ENCODE assay signal across 2 cellular contexts in the genomic region with DNA sequence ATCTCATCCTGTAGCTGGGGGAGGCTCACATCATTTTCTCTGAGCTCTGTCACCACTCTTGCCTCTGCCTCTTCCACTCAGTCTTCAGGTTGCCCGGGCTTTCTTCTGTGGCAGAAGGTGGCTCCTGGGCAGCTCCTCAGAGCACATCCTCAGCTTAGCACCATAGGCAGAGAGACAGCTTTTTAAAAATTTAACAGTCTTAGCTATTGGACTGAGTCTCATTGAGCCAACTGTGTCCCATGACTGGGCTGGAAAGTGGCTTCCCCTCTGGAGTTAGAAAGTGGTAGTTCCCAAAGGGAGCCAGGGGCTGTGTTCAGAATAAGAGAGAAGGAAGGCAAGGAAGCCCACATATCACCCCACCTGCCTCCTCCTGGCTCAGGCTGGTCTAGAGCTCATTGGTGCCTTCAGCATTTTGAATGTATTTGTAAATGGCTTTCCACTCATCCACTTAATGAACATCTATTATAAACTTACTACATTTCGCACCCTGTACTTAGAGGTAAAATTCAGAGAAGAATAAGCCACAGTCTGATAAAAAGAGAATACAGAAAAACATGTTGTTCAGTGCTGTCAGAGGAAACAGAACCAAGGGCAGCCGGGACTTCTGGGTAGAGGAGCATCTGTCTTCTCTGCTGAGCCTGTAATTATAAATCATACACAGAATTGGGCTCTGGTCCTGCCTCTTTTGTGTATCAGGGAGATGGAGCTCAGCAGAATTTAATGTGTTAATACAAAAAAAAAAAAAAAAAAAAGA.
TF ChIP-seq lines count a peak whose summit lies in the region.

No MANE protein-coding gene starts in this region.

TF ChIP-seq in HEK293, 187 proteins besides CTCF, POLR2A, EP300 and RAD21 (continued from another document):
- TF ChIP-seq, protein P1, sequence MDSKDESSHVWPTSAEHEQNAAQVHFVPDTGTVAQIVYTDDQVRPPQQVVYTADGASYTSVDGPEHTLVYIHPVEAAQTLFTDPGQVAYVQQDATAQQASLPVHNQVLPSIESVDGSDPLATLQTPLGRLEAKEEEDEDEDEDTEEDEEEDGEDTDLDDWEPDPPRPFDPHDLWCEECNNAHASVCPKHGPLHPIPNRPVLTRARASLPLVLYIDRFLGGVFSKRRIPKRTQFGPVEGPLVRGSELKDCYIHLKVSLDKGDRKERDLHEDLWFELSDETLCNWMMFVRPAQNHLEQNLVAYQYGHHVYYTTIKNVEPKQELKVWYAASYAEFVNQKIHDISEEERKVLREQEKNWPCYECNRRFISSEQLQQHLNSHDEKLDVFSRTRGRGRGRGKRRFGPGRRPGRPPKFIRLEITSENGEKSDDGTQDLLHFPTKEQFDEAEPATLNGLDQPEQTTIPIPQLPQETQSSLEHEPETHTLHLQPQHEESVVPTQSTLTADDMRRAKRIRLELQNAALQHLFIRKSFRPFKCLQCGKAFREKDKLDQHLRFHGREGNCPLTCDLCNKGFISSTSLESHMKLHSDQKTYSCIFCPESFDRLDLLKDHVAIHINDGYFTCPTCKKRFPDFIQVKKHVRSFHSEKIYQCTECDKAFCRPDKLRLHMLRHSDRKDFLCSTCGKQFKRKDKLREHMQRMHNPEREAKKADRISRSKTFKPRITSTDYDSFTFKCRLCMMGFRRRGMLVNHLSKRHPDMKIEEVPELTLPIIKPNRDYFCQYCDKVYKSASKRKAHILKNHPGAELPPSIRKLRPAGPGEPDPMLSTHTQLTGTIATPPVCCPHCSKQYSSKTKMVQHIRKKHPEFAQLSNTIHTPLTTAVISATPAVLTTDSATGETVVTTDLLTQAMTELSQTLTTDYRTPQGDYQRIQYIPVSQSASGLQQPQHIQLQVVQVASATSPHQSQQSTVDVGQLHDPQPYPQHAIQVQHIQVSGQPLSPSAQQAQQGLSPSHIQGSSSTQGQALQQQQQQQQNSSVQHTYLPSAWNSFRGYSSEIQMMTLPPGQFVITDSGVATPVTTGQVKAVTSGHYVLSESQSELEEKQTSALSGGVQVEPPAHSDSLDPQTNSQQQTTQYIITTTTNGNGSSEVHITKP (tag by site-specific recombination; IDR thresholded peaks at IDR 0.05), result peak; percentile 91
- TF ChIP-seq ZNF664 (tag by site-specific recombination; IDR thresholded peaks at IDR 0.05), result peak; percentile 28; the same call in 1 of the 2 replicates
- TF ChIP-seq ZNF239 (tag by site-specific recombination; IDR thresholded peaks at IDR 0.05), result no peak
- no peak for TF ChIP-seq ZNF169 (tag by site-specific recombination; IDR thresholded peaks at IDR 0.05)
- TF ChIP-seq YY1 (tag by site-specific recombination; IDR thresholded peaks at IDR 0.05), result no peak
TF ChIP-seq in HEK293: peak in this region for 3.

TF ChIP-seq in K562, 482 proteins besides CTCF, POLR2A, EP300 and RAD21 (continued from another document and continues in another):
- TF ChIP-seq, protein P2, sequence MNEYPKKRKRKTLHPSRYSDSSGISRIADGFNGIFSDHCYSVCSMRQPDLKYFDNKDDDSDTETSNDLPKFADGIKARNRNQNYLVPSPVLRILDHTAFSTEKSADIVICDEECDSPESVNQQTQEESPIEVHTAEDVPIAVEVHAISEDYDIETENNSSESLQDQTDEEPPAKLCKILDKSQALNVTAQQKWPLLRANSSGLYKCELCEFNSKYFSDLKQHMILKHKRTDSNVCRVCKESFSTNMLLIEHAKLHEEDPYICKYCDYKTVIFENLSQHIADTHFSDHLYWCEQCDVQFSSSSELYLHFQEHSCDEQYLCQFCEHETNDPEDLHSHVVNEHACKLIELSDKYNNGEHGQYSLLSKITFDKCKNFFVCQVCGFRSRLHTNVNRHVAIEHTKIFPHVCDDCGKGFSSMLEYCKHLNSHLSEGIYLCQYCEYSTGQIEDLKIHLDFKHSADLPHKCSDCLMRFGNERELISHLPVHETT (CRISPR knock-in tag; conservative IDR thresholded peaks at IDR 0.05 in 1 of 2, IDR thresholded peaks at IDR 0.05 in 1 of 2), result 0 out of 4 replicates have a peak, but pooled peaks of 1 of the 2 experiments have one; percentile 17
- TF ChIP-seq, protein P3, sequence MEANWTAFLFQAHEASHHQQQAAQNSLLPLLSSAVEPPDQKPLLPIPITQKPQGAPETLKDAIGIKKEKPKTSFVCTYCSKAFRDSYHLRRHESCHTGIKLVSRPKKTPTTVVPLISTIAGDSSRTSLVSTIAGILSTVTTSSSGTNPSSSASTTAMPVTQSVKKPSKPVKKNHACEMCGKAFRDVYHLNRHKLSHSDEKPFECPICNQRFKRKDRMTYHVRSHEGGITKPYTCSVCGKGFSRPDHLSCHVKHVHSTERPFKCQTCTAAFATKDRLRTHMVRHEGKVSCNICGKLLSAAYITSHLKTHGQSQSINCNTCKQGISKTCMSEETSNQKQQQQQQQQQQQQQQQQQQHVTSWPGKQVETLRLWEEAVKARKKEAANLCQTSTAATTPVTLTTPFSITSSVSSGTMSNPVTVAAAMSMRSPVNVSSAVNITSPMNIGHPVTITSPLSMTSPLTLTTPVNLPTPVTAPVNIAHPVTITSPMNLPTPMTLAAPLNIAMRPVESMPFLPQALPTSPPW (CRISPR knock-in tag; IDR thresholded peaks at IDR 0.05), result peak; percentile 40; the same call in 1 of the 2 replicates
- TF ChIP-seq MEIS2 (IDR thresholded peaks at IDR 0.05; ENCODE audit: partially characterized antibody), result peak; percentile 19
- TF ChIP-seq, protein P4, sequence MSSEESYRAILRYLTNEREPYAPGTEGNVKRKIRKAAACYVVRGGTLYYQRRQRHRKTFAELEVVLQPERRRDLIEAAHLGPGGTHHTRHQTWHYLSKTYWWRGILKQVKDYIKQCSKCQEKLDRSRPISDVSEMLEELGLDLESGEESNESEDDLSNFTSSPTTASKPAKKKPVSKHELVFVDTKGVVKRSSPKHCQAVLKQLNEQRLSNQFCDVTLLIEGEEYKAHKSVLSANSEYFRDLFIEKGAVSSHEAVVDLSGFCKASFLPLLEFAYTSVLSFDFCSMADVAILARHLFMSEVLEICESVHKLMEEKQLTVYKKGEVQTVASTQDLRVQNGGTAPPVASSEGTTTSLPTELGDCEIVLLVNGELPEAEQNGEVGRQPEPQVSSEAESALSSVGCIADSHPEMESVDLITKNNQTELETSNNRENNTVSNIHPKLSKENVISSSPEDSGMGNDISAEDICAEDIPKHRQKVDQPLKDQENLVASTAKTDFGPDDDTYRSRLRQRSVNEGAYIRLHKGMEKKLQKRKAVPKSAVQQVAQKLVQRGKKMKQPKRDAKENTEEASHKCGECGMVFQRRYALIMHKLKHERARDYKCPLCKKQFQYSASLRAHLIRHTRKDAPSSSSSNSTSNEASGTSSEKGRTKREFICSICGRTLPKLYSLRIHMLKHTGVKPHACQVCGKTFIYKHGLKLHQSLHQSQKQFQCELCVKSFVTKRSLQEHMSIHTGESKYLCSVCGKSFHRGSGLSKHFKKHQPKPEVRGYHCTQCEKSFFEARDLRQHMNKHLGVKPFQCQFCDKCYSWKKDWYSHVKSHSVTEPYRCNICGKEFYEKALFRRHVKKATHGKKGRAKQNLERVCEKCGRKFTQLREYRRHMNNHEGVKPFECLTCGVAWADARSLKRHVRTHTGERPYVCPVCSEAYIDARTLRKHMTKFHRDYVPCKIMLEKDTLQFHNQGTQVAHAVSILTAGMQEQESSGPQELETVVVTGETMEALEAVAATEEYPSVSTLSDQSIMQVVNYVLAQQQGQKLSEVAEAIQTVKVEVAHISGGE (CRISPR knock-in tag; IDR thresholded peaks at IDR 0.05), result 0 out of 6 replicates have a peak, but pooled peaks of 1 of the 3 experiments have one; percentile 43
- TF ChIP-seq, protein P1 (IDR thresholded peaks at IDR 0.05; ENCODE audit: partially characterized antibody), result peak; percentile 98
- no peak for TF ChIP-seq NCOA4 (IDR thresholded peaks at IDR 0.05; ENCODE audit: partially characterized antibody)
- peak; percentile 53; the same call in 1 of the 2 replicates for TF ChIP-seq ZNF41 (CRISPR knock-in tag; conservative IDR thresholded peaks at IDR 0.05)
- peak; percentile 61; the same call in 1 of the 2 replicates for TF ChIP-seq ZNF766 (CRISPR knock-in tag; conservative IDR thresholded peaks at IDR 0.05)
- no peak for TF ChIP-seq ZNF507 (tag; conservative IDR thresholded peaks at IDR 0.05)
- TF ChIP-seq CEBPG (CRISPR knock-in tag; IDR thresholded peaks at IDR 0.05), result no peak
- TF ChIP-seq CEBPG (tag; conservative IDR thresholded peaks at IDR 0.05 in 1 of 2, IDR thresholded peaks at IDR 0.05 in 1 of 2), result no peak
- TF ChIP-seq, protein P5, sequence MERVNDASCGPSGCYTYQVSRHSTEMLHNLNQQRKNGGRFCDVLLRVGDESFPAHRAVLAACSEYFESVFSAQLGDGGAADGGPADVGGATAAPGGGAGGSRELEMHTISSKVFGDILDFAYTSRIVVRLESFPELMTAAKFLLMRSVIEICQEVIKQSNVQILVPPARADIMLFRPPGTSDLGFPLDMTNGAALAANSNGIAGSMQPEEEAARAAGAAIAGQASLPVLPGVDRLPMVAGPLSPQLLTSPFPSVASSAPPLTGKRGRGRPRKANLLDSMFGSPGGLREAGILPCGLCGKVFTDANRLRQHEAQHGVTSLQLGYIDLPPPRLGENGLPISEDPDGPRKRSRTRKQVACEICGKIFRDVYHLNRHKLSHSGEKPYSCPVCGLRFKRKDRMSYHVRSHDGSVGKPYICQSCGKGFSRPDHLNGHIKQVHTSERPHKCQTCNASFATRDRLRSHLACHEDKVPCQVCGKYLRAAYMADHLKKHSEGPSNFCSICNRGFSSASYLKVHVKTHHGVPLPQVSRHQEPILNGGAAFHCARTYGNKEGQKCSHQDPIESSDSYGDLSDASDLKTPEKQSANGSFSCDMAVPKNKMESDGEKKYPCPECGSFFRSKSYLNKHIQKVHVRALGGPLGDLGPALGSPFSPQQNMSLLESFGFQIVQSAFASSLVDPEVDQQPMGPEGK (CRISPR knock-in tag; IDR thresholded peaks at IDR 0.05; ENCODE audit: borderline replicate concordance), result 0 out of 2 replicates have a peak, but pooled peaks have one; percentile 31
- TF ChIP-seq MAFG (tag; conservative IDR thresholded peaks at IDR 0.05), result 0 out of 2 replicates have a peak, but pooled peaks have one; percentile 24
- TF ChIP-seq SIX5 (IDR thresholded peaks at IDR 0.05; ENCODE audit: borderline replicate concordance in 1 of 2, insufficient read depth in 1 of 2, low read depth in 1 of 2, low read length in 2 of 2), result no peak
- peak in 1 of 2 experiments; percentile 84; a peak in 2 of 4 replicates for TF ChIP-seq FOXK2 (conservative IDR thresholded peaks at IDR 0.05 in 1 of 2, IDR thresholded peaks at IDR 0.05 in 1 of 2; ENCODE audit: low read depth in 2 of 2)
- peak in 1 of 2 experiments; percentile 89; a peak in 1 of 4 replicates for TF ChIP-seq NONO (IDR thresholded peaks at IDR 0.05; ENCODE audit: low read depth in 2 of 2, low read length in 1 of 2)
- TF ChIP-seq, protein P6, sequence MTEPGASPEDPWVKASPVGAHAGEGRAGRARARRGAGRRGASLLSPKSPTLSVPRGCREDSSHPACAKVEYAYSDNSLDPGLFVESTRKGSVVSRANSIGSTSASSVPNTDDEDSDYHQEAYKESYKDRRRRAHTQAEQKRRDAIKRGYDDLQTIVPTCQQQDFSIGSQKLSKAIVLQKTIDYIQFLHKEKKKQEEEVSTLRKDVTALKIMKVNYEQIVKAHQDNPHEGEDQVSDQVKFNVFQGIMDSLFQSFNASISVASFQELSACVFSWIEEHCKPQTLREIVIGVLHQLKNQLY (CRISPR knock-in tag; conservative IDR thresholded peaks at IDR 0.05), result no peak
- TF ChIP-seq, protein P7, sequence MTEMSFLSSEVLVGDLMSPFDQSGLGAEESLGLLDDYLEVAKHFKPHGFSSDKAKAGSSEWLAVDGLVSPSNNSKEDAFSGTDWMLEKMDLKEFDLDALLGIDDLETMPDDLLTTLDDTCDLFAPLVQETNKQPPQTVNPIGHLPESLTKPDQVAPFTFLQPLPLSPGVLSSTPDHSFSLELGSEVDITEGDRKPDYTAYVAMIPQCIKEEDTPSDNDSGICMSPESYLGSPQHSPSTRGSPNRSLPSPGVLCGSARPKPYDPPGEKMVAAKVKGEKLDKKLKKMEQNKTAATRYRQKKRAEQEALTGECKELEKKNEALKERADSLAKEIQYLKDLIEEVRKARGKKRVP (CRISPR knock-in tag; IDR thresholded peaks at IDR 0.05), result 0 out of 2 replicates have a peak, but pooled peaks have one; percentile 15
- TF ChIP-seq ZNF589 (CRISPR knock-in tag; IDR thresholded peaks at IDR 0.05; ENCODE audit: low read depth), result peak; percentile 80
- TF ChIP-seq, protein P8, sequence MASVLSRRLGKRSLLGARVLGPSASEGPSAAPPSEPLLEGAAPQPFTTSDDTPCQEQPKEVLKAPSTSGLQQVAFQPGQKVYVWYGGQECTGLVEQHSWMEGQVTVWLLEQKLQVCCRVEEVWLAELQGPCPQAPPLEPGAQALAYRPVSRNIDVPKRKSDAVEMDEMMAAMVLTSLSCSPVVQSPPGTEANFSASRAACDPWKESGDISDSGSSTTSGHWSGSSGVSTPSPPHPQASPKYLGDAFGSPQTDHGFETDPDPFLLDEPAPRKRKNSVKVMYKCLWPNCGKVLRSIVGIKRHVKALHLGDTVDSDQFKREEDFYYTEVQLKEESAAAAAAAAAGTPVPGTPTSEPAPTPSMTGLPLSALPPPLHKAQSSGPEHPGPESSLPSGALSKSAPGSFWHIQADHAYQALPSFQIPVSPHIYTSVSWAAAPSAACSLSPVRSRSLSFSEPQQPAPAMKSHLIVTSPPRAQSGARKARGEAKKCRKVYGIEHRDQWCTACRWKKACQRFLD (CRISPR knock-in tag; IDR thresholded peaks at IDR 0.05), result peak; percentile 66; the same call in 1 of the 2 replicates
- TF ChIP-seq CHD2 (IDR thresholded peaks at IDR 0.05; ENCODE audit: low read depth, low read length), result no peak
